In genomic region chr2:85867556-85868292, GRCh38 we compare ENCODE assay signal across 15 cellular contexts. TPM values are rescaled to one million over a fixed set of nuclear protein-coding genes. Genes with fewer than 3 reads are reported as not detected.
DNase-seq lines count a peak whose midpoint lies in the region; ATAC-seq and TF ChIP-seq lines count a peak whose summit lies in the region.
"Had no signal": no experiment of that assay in that cellular context is flagged by ENCODE, and none has a peak within 500 bp of the region (broad histone marks: within the 10 kb centered on the region; RNA-seq: fewer than 3 reads in every experiment).

No MANE protein-coding gene starts in this region.

- POLR2A ChIA-PET in activated CD4-positive, alpha-beta T cell treated with anti-CD3 and anti-CD28 coated beads, Interleukin-2, amount 10 ng/mL, durations not matched to agents 7 days and 5 days (lab: Charles Lee), result no interaction called here
- POLR2A ChIA-PET in activated CD4-positive, alpha-beta T cell treated with anti-CD3 and anti-CD28 coated beads for 36 hours (lab: Charles Lee), result no interaction called here
- POLR2A ChIA-PET in CD8-positive, alpha-beta memory T cell (lab: Charles Lee), result no interaction called here
- POLR2A ChIA-PET in activated B cell treated with CpG ODN at 0.5 μM for 24 hours (lab: Charles Lee), result interaction anchor here (0.6 to 0.7 kb wide), 2 partner anchors 119 to 199 kb away, joined by 3 to 6 read pairs; no protein-coding TSS in a partner anchor

- H4K91ac ChIP-seq in trophoblast cell (ENCODE audit: low read depth, low read length), result no peak overlapping the region

- H3K14ac ChIP-seq in trophoblast cell (ENCODE audit: low read length), result peak overlapping the region; percentile 36

- H3K18ac ChIP-seq in trophoblast cell (ENCODE audit: low read length), result no peak overlapping the region

- no peaks in the 10 kb centered on the region for H3K79me2 ChIP-seq in trophoblast cell (ENCODE audit: control insufficient read depth, insufficient read depth, low read length, poor library complexity)

- no peak overlapping the region for H2BK12ac ChIP-seq in trophoblast cell (ENCODE audit: low read length)

- peaks cover 26% of the 10 kb centered on the region for H3K36me3 Mint-ChIP-seq in activated CD4-positive, alpha-beta T cell treated with anti-CD3 and anti-CD28 coated beads, Interleukin-2, amount 10 ng/mL, durations not matched to agents 7 days and 5 days (ENCODE audit: low read depth)
- H3K36me3 Mint-ChIP-seq in activated CD4-positive, alpha-beta T cell treated with anti-CD3 and anti-CD28 coated beads for 36 hours (ENCODE audit: low read depth), result peaks cover 3% of the 10 kb centered on the region
- H3K36me3 Mint-ChIP-seq in CD8-positive, alpha-beta memory T cell, result peaks cover 0 to 31% (median 4%) of the 10 kb centered on the region in 3 donors
- peaks cover 53% of the 10 kb centered on the region for H3K36me3 Mint-ChIP-seq in activated B cell treated with CpG ODN at 0.5 μM for 24 hours (ENCODE audit: low read depth)

- no peaks in the 10 kb centered on the region for H3K27me3 Mint-ChIP-seq in activated CD4-positive, alpha-beta T cell treated with anti-CD3 and anti-CD28 coated beads, Interleukin-2, amount 10 ng/mL, durations not matched to agents 7 days and 5 days
- H3K27me3 Mint-ChIP-seq in activated CD4-positive, alpha-beta T cell treated with anti-CD3 and anti-CD28 coated beads for 36 hours, result no peaks in the 10 kb centered on the region
- H3K27me3 Mint-ChIP-seq in CD8-positive, alpha-beta memory T cell, result peaks cover 0 to 2% of the 10 kb centered on the region in 2 donors
- no peaks in the 10 kb centered on the region for H3K27me3 Mint-ChIP-seq in activated B cell treated with CpG ODN at 0.5 μM for 24 hours

- no peak for TF ChIP-seq CTCF in activated B cell treated with CpG ODN at 0.5 μM for 24 hours (IDR thresholded peaks at IDR 0.05)

- H3K27me3 ChIP-seq in CD8-positive, alpha-beta memory T cell (ENCODE audit: insufficient read depth, low read length, poor library complexity, severe bottlenecking), result no peaks in the 10 kb centered on the region
- H3K27me3 ChIP-seq in trophoblast cell (ENCODE audit: insufficient read depth, low read length), result no peaks in the 10 kb centered on the region
- H3K27me3 ChIP-seq: Peyer's patch had no signal

- no peak overlapping the region for H3K4me3 ChIP-seq in CD8-positive, alpha-beta memory T cell (ENCODE audit: low read length)
- no peak overlapping the region for H3K4me3 ChIP-seq in trophoblast cell (ENCODE audit: low read depth, low read length)
- H3K4me3 ChIP-seq: Peyer's patch had no signal

- H3K79me1 ChIP-seq in trophoblast cell (ENCODE audit: low read length), result peaks cover 3% of the 10 kb centered on the region

- H4K12ac ChIP-seq in trophoblast cell (ENCODE audit: low read depth, low read length), result no peak overlapping the region

- no peak overlapping the region for H3K4me2 ChIP-seq in trophoblast cell (ENCODE audit: low read length)
- H3K4me2 ChIP-seq: KMS-11 had no signal

- peak overlapping the region; percentile 42 for H3K27ac Mint-ChIP-seq in activated CD4-positive, alpha-beta T cell treated with anti-CD3 and anti-CD28 coated beads, Interleukin-2, amount 10 ng/mL, durations not matched to agents 7 days and 5 days
- H3K27ac Mint-ChIP-seq in activated CD4-positive, alpha-beta T cell treated with anti-CD3 and anti-CD28 coated beads for 36 hours, result no peak overlapping the region
- peak overlapping the region in 7 of 8 donors; percentile 2 to 81 (median 67) for H3K27ac Mint-ChIP-seq in CD8-positive, alpha-beta memory T cell
- peak overlapping the region; percentile 77 for H3K27ac Mint-ChIP-seq in activated B cell treated with CpG ODN at 0.5 μM for 24 hours

- no peak for DNase-seq in activated CD4-positive, alpha-beta T cell treated with anti-CD3 and anti-CD28 coated beads, Interleukin-2, amount 10 ng/mL, durations not matched to agents 7 days and 5 days
- no peak for DNase-seq in activated CD4-positive, alpha-beta T cell treated with anti-CD3 and anti-CD28 coated beads for 36 hours
- no peak for DNase-seq in CD8-positive, alpha-beta memory T cell
- DNase-seq in activated B cell treated with CpG ODN at 0.5 μM for 24 hours (no peak), trophoblast cell (peak; percentile 91 to 99), AML-193 (lab: John Stamatoyannopoulos, UW) (no peak), NCI-H2227 treated with DMSO at 0.1 percent for 48 hours (lab: John Stamatoyannopoulos, UW) (no peak)
- DNase-seq: DND-41; H9; NCI-H1417; NCI-H187 treated with DMSO at 0.1 percent for 48 hours; NCI-H69; NK-92 treated with Interleukin-12 subunit alpha and Interleukin-12 subunit beta, amount 100 ng/mL, for 24 hours; Peyer's patch had no signal

- intact Hi-C loops in activated CD4-positive, alpha-beta T cell treated with anti-CD3 and anti-CD28 coated beads for 36 hours (cut with DNase I, micrococcal nuclease), result loop anchor here in 1 of 2 experiments (5.0 kb wide), 2 partner anchors 35 to 680 kb away; no protein-coding TSS in a partner anchor
- intact Hi-C loops in activated B cell treated with CpG ODN at 0.5 μM for 24 hours (cut with micrococcal nuclease), result no loop called here

- no peak overlapping the region for H2BK5ac ChIP-seq in trophoblast cell (ENCODE audit: low read depth, low read length, poor library complexity)

- H2BK120ac ChIP-seq in trophoblast cell (ENCODE audit: insufficient read depth, low read length, poor library complexity), result no peak overlapping the region

- no peak for ATAC-seq in activated CD4-positive, alpha-beta T cell treated with anti-CD3 and anti-CD28 coated beads for 36 hours
- ATAC-seq in activated B cell treated with CpG ODN at 0.5 μM for 24 hours (ENCODE audit: low read depth), result no peak

- H3K4me1 ChIP-seq in CD8-positive, alpha-beta memory T cell (ENCODE audit: insufficient read depth, low read length), result peaks cover 18% of the 10 kb centered on the region
- H3K4me1 ChIP-seq in trophoblast cell (ENCODE audit: control insufficient read depth in 1 of 2, insufficient read depth in 2 of 2, low read length in 2 of 2), result peaks cover 8 to 13% of the 10 kb centered on the region in 2 experiments

- no peak overlapping the region for H3K9ac ChIP-seq in trophoblast cell (ENCODE audit: low read length)
- H3K9ac ChIP-seq: KMS-11 had no signal

- H3K9me3 ChIP-seq in CD8-positive, alpha-beta memory T cell (ENCODE audit: low read length), result no peaks in the 10 kb centered on the region
- H3K9me3 ChIP-seq in trophoblast cell (ENCODE audit: insufficient read depth, low read depth, low read length), result no peaks in the 10 kb centered on the region
- H3K9me3 ChIP-seq: Peyer's patch had no signal

- H3K4me3 Mint-ChIP-seq in activated CD4-positive, alpha-beta T cell treated with anti-CD3 and anti-CD28 coated beads, Interleukin-2, amount 10 ng/mL, durations not matched to agents 7 days and 5 days, result no peak overlapping the region
- H3K4me3 Mint-ChIP-seq in activated CD4-positive, alpha-beta T cell treated with anti-CD3 and anti-CD28 coated beads for 36 hours, result no peak overlapping the region
- H3K4me3 Mint-ChIP-seq in CD8-positive, alpha-beta memory T cell, result peak overlapping the region in 1 of 7 donors; percentile 12
- H3K4me3 Mint-ChIP-seq in activated B cell treated with CpG ODN at 0.5 μM for 24 hours, result no peak overlapping the region
- H3K4me3 Mint-ChIP-seq: H9 had no signal

- no peak overlapping the region for H3K4ac ChIP-seq in trophoblast cell (ENCODE audit: low read depth, low read length)

- H2AFZ ChIP-seq in trophoblast cell (ENCODE audit: insufficient read depth, low read length, poor library complexity), result no peak overlapping the region

- peaks cover 37% of the 10 kb centered on the region for H3K4me1 Mint-ChIP-seq in activated CD4-positive, alpha-beta T cell treated with anti-CD3 and anti-CD28 coated beads, Interleukin-2, amount 10 ng/mL, durations not matched to agents 7 days and 5 days
- H3K4me1 Mint-ChIP-seq in activated CD4-positive, alpha-beta T cell treated with anti-CD3 and anti-CD28 coated beads for 36 hours, result peaks cover 38% of the 10 kb centered on the region
- H3K4me1 Mint-ChIP-seq in CD8-positive, alpha-beta memory T cell, result peaks cover 51 to 74% (median 69%) of the 10 kb centered on the region in 3 donors
- H3K4me1 Mint-ChIP-seq in activated B cell treated with CpG ODN at 0.5 μM for 24 hours, result peaks cover 51% of the 10 kb centered on the region

- no peaks in the 10 kb centered on the region for H3K36me3 ChIP-seq in CD8-positive, alpha-beta memory T cell (ENCODE audit: insufficient read depth, low read length)
- H3K36me3 ChIP-seq in trophoblast cell (ENCODE audit: control insufficient read depth in 1 of 2, insufficient read depth in 2 of 2, low read length in 2 of 2), result peaks cover 11 to 12% of the 10 kb centered on the region in 2 experiments
- H3K36me3 ChIP-seq: Peyer's patch had no signal

- H4K8ac ChIP-seq in trophoblast cell (ENCODE audit: low read depth, low read length), result no peak overlapping the region

- WGBS in trophoblast cell (ENCODE audit: extremely low coverage, insufficient coverage, insufficient read length), result no CpG with 5 or more reads among the region's 11 CpGs

- H3K27ac ChIP-seq in CD8-positive, alpha-beta memory T cell (ENCODE audit: low read depth, low read length), result no peak overlapping the region
- H3K27ac ChIP-seq in trophoblast cell (ENCODE audit: low read depth, low read length), result no peak overlapping the region
- H3K27ac ChIP-seq: Peyer's patch had no signal

- CTCF ChIA-PET in activated CD4-positive, alpha-beta T cell treated with anti-CD3 and anti-CD28 coated beads, Interleukin-2, amount 10 ng/mL, durations not matched to agents 7 days and 5 days (lab: Charles Lee), result interaction anchor here (0.6 to 1.7 kb wide), 9 partner anchors 8 to 455 kb away, joined by 3 to 7 read pairs (median 3); no protein-coding TSS in a partner anchor
- CTCF ChIA-PET in activated CD4-positive, alpha-beta T cell treated with anti-CD3 and anti-CD28 coated beads for 36 hours (lab: Charles Lee), result interaction anchor here (0.6 to 3.2 kb wide), 4 partner anchors 11 to 340 kb away, joined by 3 to 16 read pairs (median 4); partner anchors contain the start of gene ST3GAL5
- CTCF ChIA-PET in CD8-positive, alpha-beta memory T cell (lab: Charles Lee), result interaction anchor here (0.9 to 2.3 kb wide), 3 partner anchors 20 to 40 kb away, joined by 3 to 8 read pairs (median 6); partner anchors contain the start of gene ST3GAL5
- CTCF ChIA-PET in activated B cell treated with CpG ODN at 0.5 μM for 24 hours (lab: Charles Lee), result interaction anchor here (0.6 kb wide), 1 partner anchor 946 kb away, joined by 3 read pairs; no protein-coding TSS in a partner anchor

- peak overlapping the region; percentile 81 for H2AK5ac ChIP-seq in trophoblast cell (ENCODE audit: low read length)

- H3K9me3 Mint-ChIP-seq in activated CD4-positive, alpha-beta T cell treated with anti-CD3 and anti-CD28 coated beads, Interleukin-2, amount 10 ng/mL, durations not matched to agents 7 days and 5 days, result no peaks in the 10 kb centered on the region
- H3K9me3 Mint-ChIP-seq in activated CD4-positive, alpha-beta T cell treated with anti-CD3 and anti-CD28 coated beads for 36 hours (ENCODE audit: low read depth), result no peaks in the 10 kb centered on the region
- no peaks in the 10 kb centered on the region for H3K9me3 Mint-ChIP-seq in CD8-positive, alpha-beta memory T cell
- no peaks in the 10 kb centered on the region for H3K9me3 Mint-ChIP-seq in activated B cell treated with CpG ODN at 0.5 μM for 24 hours
- H3K9me3 Mint-ChIP-seq: H9 had no signal

- no peak overlapping the region for H3K23ac ChIP-seq in trophoblast cell (ENCODE audit: low read length)

RNA-seq across cellular contexts. Expression of gene ST3GAL5, which starts 21.1 kb away (rescaled TPM):
- 10 to 100 TPM; 36.3 to 36.8 TPM for total RNA-seq in activated CD4-positive, alpha-beta T cell treated with anti-CD3 and anti-CD28 coated beads, Interleukin-2, amount 10 ng/mL, durations not matched to agents 7 days and 5 days
- 1 to 10 TPM; 6.2 to 7.3 TPM for total RNA-seq in activated CD4-positive, alpha-beta T cell treated with anti-CD3 and anti-CD28 coated beads for 36 hours
- 10 to 100 TPM; 11.1 to 11.2 TPM for total RNA-seq in CD8-positive, alpha-beta memory T cell
- polyA plus RNA-seq in CD8-positive, alpha-beta memory T cell, result 21.8 TPM
- total RNA-seq in activated B cell treated with CpG ODN at 0.5 μM for 24 hours, result 56.4 and 70.7 TPM in 2 replicates
- 23.2 and 23.6 TPM in 2 replicates for polyA plus RNA-seq in trophoblast cell (2013)

Comparison
In these comparisons a context has a peak if more than half of its experiments do, and no peak if none do; other contexts are left out.
1. DNase-seq: peak in trophoblast cell (2 of 2); none in activated CD4-positive, alpha-beta T cell treated with anti-CD3 and anti-CD28 coated beads, Interleukin-2, amount 10 ng/mL, durations not matched to agents 7 days and 5 days (single experiment), activated CD4-positive, alpha-beta T cell treated with anti-CD3 and anti-CD28 coated beads for 36 hours (single experiment), CD8-positive, alpha-beta memory T cell (0 of 5), activated B cell treated with CpG ODN at 0.5 μM for 24 hours (single experiment), AML-193 (0 of 2) and NCI-H2227 treated with DMSO at 0.1 percent for 48 hours (single experiment).